ENCODE assay signal across 18 cellular contexts in genomic region chr2:235674116-235674515, GRCh38.
"Had no signal": no experiment of that assay in that cellular context is flagged by ENCODE, and none has a peak within 500 bp of the region (broad histone marks: within the 10 kb centered on the region; RNA-seq: fewer than 3 reads in every experiment).

No MANE protein-coding gene starts in this region.

- H3K27ac ChIP-seq: left lung, prostate gland, upper lobe of left lung had no signal

- DNase-seq: activated CD4-positive, alpha-beta T cell treated with anti-CD3 and anti-CD28 coated beads for 4 hours; activated CD4-positive, alpha-beta T cell treated with anti-CD3 and anti-CD28 coated beads, Interleukin-2, amount 50 U/mL, for 48 hours; activated CD4-positive, CD25-positive, alpha-beta regulatory T cell; activated CD8-positive, alpha-beta memory T cell treated with anti-CD3 and anti-CD28 coated beads, Interleukin-2, amount 50 U/mL, for 48 hours; activated naive CD4-positive, alpha-beta T cell treated with Interleukin-2 at 50 U/mL for 16 hours; activated naive CD8-positive, alpha-beta T cell treated with anti-CD3 and anti-CD28 coated beads for 36 hours; activated T-cell treated with anti-CD3 and anti-CD28 coated beads, Interleukin-2, amount 50 U/mL, for 4 hours; cortex of kidney; left lung; natural killer cell; stimulated activated CD4-positive, alpha-beta T cell treated with anti-CD3 and anti-CD28 coated beads, Interleukin-4, amount 100 ng/mL, for 24 hours; stimulated activated naive CD8-positive, alpha-beta T cell treated with anti-CD3 and anti-CD28 coated beads, Interleukin-15, Interleukin-2, amounts not matched to agents 100 U/mL and 50 U/mL, for 24 hours; T-cell; T1000; upper lobe of left lung had no signal

- H3K27ac Mint-ChIP-seq: activated naive CD8-positive, alpha-beta T cell treated with anti-CD3 and anti-CD28 coated beads for 36 hours; activated T-helper 2 cell treated with anti-CD3 and anti-CD28 coated beads, Interferon-gamma antibody, Interleukin-2, Interleukin-4, amounts not matched to agents 10 μg/mL and 5 μg/mL and 100 μg/mL, durations not matched to agents 14 hours and 24 hours and 36 hours; natural killer cell; T-cell had no signal

- H3K36me3 ChIP-seq: left lung, prostate gland, upper lobe of left lung had no signal

- ATAC-seq: activated T-cell treated with anti-CD3 and anti-CD28 coated beads, Interleukin-2, amount 50 U/mL, for 4 hours; left lung; natural killer cell; stimulated activated naive CD8-positive, alpha-beta T cell treated with anti-CD3 and anti-CD28 coated beads, Interleukin-15, Interleukin-2, amounts not matched to agents 100 U/mL and 50 U/mL, for 24 hours; T-cell had no signal

- H3K4me3 ChIP-seq: left lung, lung, prostate gland, upper lobe of left lung had no signal

- H3K4me1 ChIP-seq: prostate gland had no signal

- H3K36me3 Mint-ChIP-seq: activated naive CD8-positive, alpha-beta T cell treated with anti-CD3 and anti-CD28 coated beads for 36 hours; natural killer cell; T-cell had no signal

- H3K4me3 Mint-ChIP-seq: activated naive CD8-positive, alpha-beta T cell treated with anti-CD3 and anti-CD28 coated beads for 36 hours; activated T-cell treated with anti-CD3 and anti-CD28 coated beads, Interleukin-2, amount 50 U/mL, for 4 hours; natural killer cell; T-cell had no signal

- H3K9me3 Mint-ChIP-seq: activated naive CD8-positive, alpha-beta T cell treated with anti-CD3 and anti-CD28 coated beads for 36 hours; activated T-cell treated with anti-CD3 and anti-CD28 coated beads, Interleukin-2, amount 50 U/mL, for 4 hours; activated T-helper 2 cell treated with anti-CD3 and anti-CD28 coated beads, Interferon-gamma antibody, Interleukin-2, Interleukin-4, amounts not matched to agents 10 μg/mL and 5 μg/mL and 100 μg/mL, durations not matched to agents 14 hours and 24 hours and 36 hours; natural killer cell; T-cell had no signal

- H3K9me3 ChIP-seq: left lung, prostate gland, upper lobe of left lung had no signal
